Comparison of ENCODE assay signal across 7 cellular contexts in genomic region chrX:50579955-50580354, GRCh38.
DNase-seq lines count a peak whose midpoint lies in the region; ATAC-seq, FAIRE-seq and TF ChIP-seq lines count a peak whose summit lies in the region.

No MANE protein-coding gene starts in this region.

- no peaks in the 10 kb centered on the region for H4K20me1 ChIP-seq in MM.1S (ENCODE audit: insufficient read depth, low read length)

- H3F3A ChIP-seq in MM.1S (ENCODE audit: insufficient read depth, low read length): no peaks in the 10 kb centered on the region

- H3K27ac ChIP-seq in MM.1S (ENCODE audit: low read length): no peak overlapping the region

- no peaks in the 10 kb centered on the region for H3K4me1 ChIP-seq in MM.1S (ENCODE audit: low read length)

- TF ChIP-seq POLR2A in GM18505 (IDR thresholded peaks at IDR 0.05; ENCODE audit: borderline replicate concordance, extremely low read depth, insufficient read depth, insufficient read length): no peak

- no peaks in the 10 kb centered on the region for H3K9me2 ChIP-seq in MM.1S (replicated peaks; ENCODE audit: insufficient read depth, low read length)

- no peak overlapping the region for H3K4me2 ChIP-seq in MM.1S (ENCODE audit: low read depth, low read length)

- no peak overlapping the region for H3K27ac Mint-ChIP-seq in nephron

- H3K79me2 ChIP-seq in MM.1S (ENCODE audit: low read length): no peaks in the 10 kb centered on the region

- no peaks in the 10 kb centered on the region for H3K9me3 Mint-ChIP-seq in nephron

- no peaks in the 10 kb centered on the region for H3K4me1 Mint-ChIP-seq in nephron

- H3K4me3 Mint-ChIP-seq in nephron: no peak overlapping the region

- no peak for ATAC-seq in GM18505 (IDR thresholded peaks at IDR 0.05; ENCODE audit: unreplicated experiment)

- H3K36me3 Mint-ChIP-seq in nephron (ENCODE audit: low read depth): no peaks in the 10 kb centered on the region

- H3K4me3 ChIP-seq in MM.1S (ENCODE audit: low read length) (no peak overlapping the region), epithelial cell of esophagus (ENCODE audit: low read length) (no peak overlapping the region)

- peak; percentile 35 for DNase-seq in DMS114 treated with DMSO at 0.1 percent for 48 hours (lab: John Stamatoyannopoulos, UW; ENCODE audit: unreplicated experiment)
- DNase-seq in GM19239 (ENCODE audit: insufficient read length, low spot score): peak; percentile 6
- peak; percentile 72 for DNase-seq in MM.1S
- peak; percentile 3 for DNase-seq in T follicular helper cell (ENCODE audit: low read depth)
- DNase-seq in epithelial cell of esophagus (ENCODE audit: low read depth): peak; percentile 60

- no peaks in the 10 kb centered on the region for H3K27me3 Mint-ChIP-seq in nephron (ENCODE audit: low read depth)

- H2AFZ ChIP-seq in MM.1S (ENCODE audit: low read length): no peak overlapping the region

- no peak for FAIRE-seq in GM19239 (lab: Jason Lieb, UNC)

- H3K9ac ChIP-seq in MM.1S (ENCODE audit: low read length): no peak overlapping the region

- H3K9me3 ChIP-seq in MM.1S (replicated peaks; ENCODE audit: insufficient read depth, low read length): no peaks in the 10 kb centered on the region

- TF ChIP-seq CTCF in MM.1S (IDR thresholded peaks at IDR 0.05; ENCODE audit: low read length): peak; percentile 62
- peak; percentile 56 for TF ChIP-seq CTCF in epithelial cell of esophagus (IDR thresholded peaks at IDR 0.05; ENCODE audit: insufficient read depth, low read depth, low read length, missing control alignments)
- peak; percentile 46 to 57 (median 50) for TF ChIP-seq CTCF in nephron (IDR thresholded peaks at IDR 0.05; ENCODE audit: unreplicated experiment in 3 of 3)

- no peaks in the 10 kb centered on the region for H3K36me3 ChIP-seq in MM.1S (replicated peaks; ENCODE audit: insufficient read depth, low read length)

- H3K27me3 ChIP-seq in MM.1S (replicated peaks; ENCODE audit: insufficient read depth, low read length): no peaks in the 10 kb centered on the region

Comparison
In these comparisons a context has a peak if more than half of its experiments do, and no peak if none do; other contexts are left out.
1. DNase-seq: peak in every context shown above with its lines; median percentile 72 in MM.1S; 60 in epithelial cell of esophagus; 35 in DMS114 treated with DMSO at 0.1 percent for 48 hours; 6 in GM19239; 3 in T follicular helper cell.